Comparison of ENCODE assay signal across 9 cellular contexts in genomic region chr11:61917043-61917356, GRCh38. TPM values are rescaled to one million over a fixed set of nuclear protein-coding genes. Genes with fewer than 3 reads are reported as not detected.
DNase-seq lines count a peak whose midpoint lies in the region; ATAC-seq and TF ChIP-seq lines count a peak whose summit lies in the region.
"Had no signal": no experiment of that assay in that cellular context is flagged by ENCODE, and none has a peak within 500 bp of the region (broad histone marks: within the 10 kb centered on the region; RNA-seq: fewer than 3 reads in every experiment).

No MANE protein-coding gene starts in this region.

- no peak overlapping the region for H3K56ac ChIP-seq in IMR-90 (ENCODE audit: extremely low read depth, insufficient read depth, low read length)

- TF ChIP-seq POLR2A in IMR-90 (IDR thresholded peaks at IDR 0.05; ENCODE audit: low read depth, low read length), result no peak

- TF ChIP-seq CTCF in AG04450 (IDR thresholded peaks at IDR 0.05; ENCODE audit: low read depth, low read length), result no peak
- no peak for TF ChIP-seq CTCF in IMR-90 (conservative IDR thresholded peaks at IDR 0.05; ENCODE audit: low read depth, low read length)
- TF ChIP-seq CTCF in neural cell (IDR thresholded peaks at IDR 0.05; ENCODE audit: poor library complexity, severe bottlenecking), result no peak

- CTCF ChIA-PET in AG04450 (lab: Charles Lee) (no interaction called here), IMR-90 (lab: Yijun Ruan, JAX) (interaction anchor here (0.9 kb wide), 1 partner anchor 12 kb away, joined by 3 read pairs; no protein-coding TSS in a partner anchor), HEK293T (lab: Yijun Ruan, JAX) (interaction anchor here (0.9 kb wide), 1 partner anchor 19 kb away, joined by 3 read pairs; no protein-coding TSS in a partner anchor)

- H3K4me3 ChIP-seq in AG04450 (ENCODE audit: low read depth, low read length) (peak overlapping the region; percentile 61), IMR-90 (ENCODE audit: insufficient read depth, low read depth, low read length) (peak overlapping the region; percentile 75), neural cell (ENCODE audit: low read length) (peak overlapping the region; percentile 69)

- no peaks in the 10 kb centered on the region; the same call in 1 of the 2 replicates for H3K4me1 ChIP-seq in IMR-90 (ENCODE audit: control insufficient read depth, insufficient read depth, low read length)

- no peak overlapping the region; the same call in 1 of the 2 replicates for H3K14ac ChIP-seq in IMR-90 (replicated peaks; ENCODE audit: low read depth, low read length)

- H2AFZ ChIP-seq in IMR-90 (replicated peaks; ENCODE audit: low read length, poor library complexity), result peak overlapping the region; percentile 88
- H2AFZ ChIP-seq in neural cell (ENCODE audit: low read depth, low read length), result no peak overlapping the region

- H3K9me2 ChIP-seq in neural cell (ENCODE audit: insufficient read depth, low read length), result no peaks in the 10 kb centered on the region

- peak overlapping the region; percentile 90 for H3K4me2 ChIP-seq in IMR-90 (ENCODE audit: low read depth, low read length)
- H3K4me2 ChIP-seq in neural cell (ENCODE audit: low read length), result no peak overlapping the region

- BruUV-seq in IMR-90 (replicated peaks; lab: Mats Ljungman, UMichigan), result no TSS peak

- no peaks in the 10 kb centered on the region for H3K9me3 ChIP-seq in AG04450 (ENCODE audit: control insufficient read depth, insufficient read depth, low read length)
- no peaks in the 10 kb centered on the region for H3K9me3 ChIP-seq in IMR-90 (ENCODE audit: control insufficient read depth, insufficient read depth, low read length)
- no peaks in the 10 kb centered on the region for H3K9me3 ChIP-seq in neural cell (ENCODE audit: low read length)

- 0 out of 2 replicates have a peak overlapping the region, but pooled peaks have one; percentile 61 for H3K4ac ChIP-seq in IMR-90 (ENCODE audit: low read depth, low read length)

- in situ Hi-C loops in IMR-90 (cut with MboI; ENCODE audit: low sequenced_read_pairs), result no loop called here

- no peak overlapping the region for H2BK5ac ChIP-seq in IMR-90 (ENCODE audit: low read depth, low read length, poor library complexity, severe bottlenecking)

- TF ChIP-seq RAD21 in IMR-90 (IDR thresholded peaks at IDR 0.05; ENCODE audit: low read length) (no peak), neural cell (conservative IDR thresholded peaks at IDR 0.05) (no peak)

- H3K27me3 Mint-ChIP-seq in effector memory CD8-positive, alpha-beta T cell, result peaks cover 68 to 97% of the 10 kb centered on the region in 2 donors

- dilution Hi-C loops in IMR-90 (cut with HindIII; ENCODE audit: low sequenced_read_pairs, unreplicated experiment), result no loop called here

- no peak overlapping the region for H4K8ac ChIP-seq in IMR-90 (ENCODE audit: low read depth in 2 of 2, low read length in 2 of 2)

- no peaks in the 10 kb centered on the region for H3F3A ChIP-seq in neural cell (ENCODE audit: insufficient read depth, low read length, poor library complexity, severe bottlenecking)

- no peak overlapping the region for H3K27ac Mint-ChIP-seq in effector memory CD8-positive, alpha-beta T cell

- H3K27me3 ChIP-seq in AG04450 (ENCODE audit: control insufficient read depth, insufficient read depth, low read length) (peaks cover 29% of the 10 kb centered on the region), IMR-90 (ENCODE audit: control insufficient read depth, insufficient read depth, low read length) (peaks cover 25% of the 10 kb centered on the region), neural cell (ENCODE audit: insufficient read depth, low read depth, low read length) (peaks cover 28% of the 10 kb centered on the region)

- H4K20me1 ChIP-seq in IMR-90 (ENCODE audit: insufficient read depth, low read length) (no peaks in the 10 kb centered on the region; the same call in 1 of the 2 replicates), neural cell (ENCODE audit: insufficient read depth) (no peaks in the 10 kb centered on the region)

- H2AK9ac ChIP-seq in IMR-90 (replicated peaks; ENCODE audit: low read depth, low read length, poor library complexity), result peak overlapping the region; percentile 60

- DNase-seq in AG04450 (ENCODE audit: low read depth, low spot score) (no peak), IMR-90 (no peak), Kasumi-1 (lab: John Stamatoyannopoulos, UW) (no peak), RKO (ENCODE audit: low spot score) (no peak), HEK293T (ENCODE audit: extremely low spot score) (no peak), D341Med (ENCODE audit: low spot score) (no peak)
- DNase-seq in effector memory CD8-positive, alpha-beta T cell, result no peak
- DNase-seq: GF-D8 had no signal

- 0% methylated on average over 22 of the region's 33 CpGs; no CpG with 5 or more reads in 1 of the 2 experiments for WGBS in IMR-90 (ENCODE audit: extremely low coverage in 2 of 2, insufficient read length in 1 of 2), 2 experiments

- H2AK5ac ChIP-seq in IMR-90 (ENCODE audit: low read depth, low read length), result no peak overlapping the region

- 0 out of 4 replicates have a peak, but pooled peaks cover 0 to 3% of the 10 kb centered on the region in 2 experiments for H3K79me1 ChIP-seq in IMR-90 (ENCODE audit: low read depth in 1 of 2, low read length in 2 of 2)

- intact Hi-C loops in IMR-90 (cut with micrococcal nuclease), result no loop called here

- H3K36me3 ChIP-seq in IMR-90 (ENCODE audit: control insufficient read depth, insufficient read depth, low read length), result no peaks in the 10 kb centered on the region
- H3K36me3 ChIP-seq in neural cell (ENCODE audit: insufficient read depth, low read length), result no peaks in the 10 kb centered on the region

- H3K4me1 Mint-ChIP-seq in effector memory CD8-positive, alpha-beta T cell (ENCODE audit: low read depth in 2 of 2), result peaks cover 11 to 13% of the 10 kb centered on the region in 2 donors

- no peak overlapping the region for H2BK120ac ChIP-seq in IMR-90 (ENCODE audit: low read depth, low read length)

- H4K5ac ChIP-seq in IMR-90 (ENCODE audit: low read depth, low read length), result no peak overlapping the region

- H4K91ac ChIP-seq in IMR-90 (ENCODE audit: insufficient read depth, low read depth, low read length), result no peak overlapping the region

- no peaks in the 10 kb centered on the region for H3K9me3 Mint-ChIP-seq in effector memory CD8-positive, alpha-beta T cell

- H3K9me1 ChIP-seq in IMR-90 (ENCODE audit: insufficient read depth, low read length), result 0 out of 2 replicates have a peak, but pooled peaks cover 4% of the 10 kb centered on the region

- TF ChIP-seq EP300 in neural cell (conservative IDR thresholded peaks at IDR 0.05; ENCODE audit: poor library complexity, severe bottlenecking), result no peak

- ATAC-seq in IMR-90 (ENCODE audit: low read depth), result no peak; the same call in 1 of the 2 replicates
- ATAC-seq in effector memory CD8-positive, alpha-beta T cell (replicated peaks), result peak; percentile 10

- H2BK20ac ChIP-seq in IMR-90 (ENCODE audit: low read depth, low read length), result no peak overlapping the region

- H2BK15ac ChIP-seq in IMR-90 (ENCODE audit: low read depth, low read length), result no peak overlapping the region

- peak overlapping the region; percentile 20 to 34 for H3K4me3 Mint-ChIP-seq in effector memory CD8-positive, alpha-beta T cell

- POLR2A ChIA-PET in AG04450 (lab: Yijun Ruan, JAX), result interaction anchor here (1.0 kb wide), 1 partner anchor 38 kb away, joined by 5 read pairs; no protein-coding TSS in a partner anchor
- POLR2A ChIA-PET in IMR-90 (lab: Charles Lee; ENCODE audit: unreplicated experiment), result no interaction called here
- POLR2A ChIA-PET in HEK293T (lab: Yijun Ruan, JAX), result no interaction called here

- no peaks in the 10 kb centered on the region for H3K79me2 ChIP-seq in neural cell (replicated peaks; ENCODE audit: insufficient read depth, low read length)

- H3K27ac ChIP-seq in AG04450 (ENCODE audit: low read depth, low read length) (no peak overlapping the region), IMR-90 (ENCODE audit: insufficient read depth, low read length) (no peak overlapping the region), neural cell (ENCODE audit: low read length) (no peak overlapping the region)

- H3K9ac ChIP-seq in IMR-90 (ENCODE audit: low read depth, low read length) (peak overlapping the region; percentile 38), neural cell (ENCODE audit: low read length) (peak overlapping the region; percentile 59)

- no peak overlapping the region for H3K18ac ChIP-seq in IMR-90 (ENCODE audit: low read depth, low read length)

- no peaks in the 10 kb centered on the region for H3K36me3 Mint-ChIP-seq in effector memory CD8-positive, alpha-beta T cell (ENCODE audit: insufficient read depth)

- 0 out of 2 replicates have a peak overlapping the region, but pooled peaks have one; percentile 38 for H3K23ac ChIP-seq in IMR-90 (ENCODE audit: low read depth, low read length)

RNA-seq across cellular contexts. Expression of gene RAB3IL1, which starts 0.4 kb away (rescaled TPM):
- polyA plus RNA-seq in AG04450 (2011; rRNA removed) (2.7 and 3.6 TPM in 2 replicates), IMR-90 (2012; rRNA removed) (1.9 TPM in 2 replicates), neural cell (1.6 and 4.0 TPM in 2 replicates)
- polyA minus RNA-seq in AG04450 (2011; rRNA and poly(A)+ RNA removed), result 2.6 and 2.9 TPM in 2 replicates
- 0.28 and 0.72 TPM in 2 replicates for total RNA-seq in IMR-90 (2012; rRNA removed)
- polyA plus RNA-seq in IMR-90 (2012; cell fraction: cytosol; rRNA removed), result 0.84 and 2.4 TPM in 2 replicates
- polyA plus RNA-seq in IMR-90 (2012; cell fraction: nucleus; rRNA removed; ENCODE audit: low replicate concordance), result 2.7 and 2.8 TPM in 2 replicates
- polyA minus RNA-seq in neural cell, result 1.9 TPM in 2 replicates

RNA-seq across cellular contexts. Expression of gene FADS3, which starts 25.7 kb away (rescaled TPM):
- polyA plus RNA-seq in AG04450 (2011; rRNA removed) (38.9 and 52.9 TPM in 2 replicates), IMR-90 (2012; rRNA removed) (110 and 147 TPM in 2 replicates), neural cell (35.4 and 45.7 TPM in 2 replicates)
- polyA minus RNA-seq in AG04450 (2011; rRNA and poly(A)+ RNA removed), result 64.8 and 99.7 TPM in 2 replicates
- 38.0 and 54.5 TPM in 2 replicates for total RNA-seq in IMR-90 (2012; rRNA removed)
- polyA plus RNA-seq in IMR-90 (2012; cell fraction: cytosol; rRNA removed), result 34.0 and 101 TPM in 2 replicates
- 556 and 1,224 TPM in 2 replicates for polyA plus RNA-seq in IMR-90 (2012; cell fraction: nucleus; rRNA removed; ENCODE audit: low replicate concordance)
- polyA minus RNA-seq in neural cell, result 8.9 and 15.1 TPM in 2 replicates

RNA-seq across cellular contexts. Expression of gene BEST1, which starts 33.2 kb away (rescaled TPM):
- polyA plus RNA-seq in AG04450 (2011; rRNA removed) (2.6 TPM in 2 replicates), IMR-90 (2012; rRNA removed) (1.2 and 1.4 TPM in 2 replicates), neural cell (6.4 and 7.7 TPM in 2 replicates)
- polyA minus RNA-seq in AG04450 (2011; rRNA and poly(A)+ RNA removed), result 4.4 and 4.9 TPM in 2 replicates
- total RNA-seq in IMR-90 (2012; rRNA removed), result 0.83 and 0.90 TPM in 2 replicates
- polyA plus RNA-seq in IMR-90 (2012; cell fraction: cytosol; rRNA removed), result 0.44 and 1.1 TPM in 2 replicates
- 6.3 and 7.2 TPM in 2 replicates for polyA plus RNA-seq in IMR-90 (2012; cell fraction: nucleus; rRNA removed; ENCODE audit: low replicate concordance)
- 4.4 and 5.2 TPM in 2 replicates for polyA minus RNA-seq in neural cell

RNA-seq across cellular contexts. Expression of gene FTH1, which starts 50.4 kb away (rescaled TPM):
- 3,294 and 4,220 TPM in 2 replicates for polyA plus RNA-seq in AG04450 (2011; rRNA removed)
- 1,880 and 1,982 TPM in 2 replicates for polyA minus RNA-seq in AG04450 (2011; rRNA and poly(A)+ RNA removed)
- 344 and 385 TPM in 2 replicates for total RNA-seq in IMR-90 (2012; rRNA removed)
- 2,453 and 2,516 TPM in 2 replicates for polyA plus RNA-seq in IMR-90 (2012; rRNA removed)
- 1,842 and 5,333 TPM in 2 replicates for polyA plus RNA-seq in IMR-90 (2012; cell fraction: cytosol; rRNA removed)
- polyA plus RNA-seq in IMR-90 (2012; cell fraction: nucleus; rRNA removed; ENCODE audit: low replicate concordance), result 767 and 934 TPM in 2 replicates
- 540 and 597 TPM in 2 replicates for polyA plus RNA-seq in neural cell
- polyA minus RNA-seq in neural cell, result 209 and 346 TPM in 2 replicates
